Comparison of ENCODE assay signal across 16 cellular contexts in the genomic region with DNA sequence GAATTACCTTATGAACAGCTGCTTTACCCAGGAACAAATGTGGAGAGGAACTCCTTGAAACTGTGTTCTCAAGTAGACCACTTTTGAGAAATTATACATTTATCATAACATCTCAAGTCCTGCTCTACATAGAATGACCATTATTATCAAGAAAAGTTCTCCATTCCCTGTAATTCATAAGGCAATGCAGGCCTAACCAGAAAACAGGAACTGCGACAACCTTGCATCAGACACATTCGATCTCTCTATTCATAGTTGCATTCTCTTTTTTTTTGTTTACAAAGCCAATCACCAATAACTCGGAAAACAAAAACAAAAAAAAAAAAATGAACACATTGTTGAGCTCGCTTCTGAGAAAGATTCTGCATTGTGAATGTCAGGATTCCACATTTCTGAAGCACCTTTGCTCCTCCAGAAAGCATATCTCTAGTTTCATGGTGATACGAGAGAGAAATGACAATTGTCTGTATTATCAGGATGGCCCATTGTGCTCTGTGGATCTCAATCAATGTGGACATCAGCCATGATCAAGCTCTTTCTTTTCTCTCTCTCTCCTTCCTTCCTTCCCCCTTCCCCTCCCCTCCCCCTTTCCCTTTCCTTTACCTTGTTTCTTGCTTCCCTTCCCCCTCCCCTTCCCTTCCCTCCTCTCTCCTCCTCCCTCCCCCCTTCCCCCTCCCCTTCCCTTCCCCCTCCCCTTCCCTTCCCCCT.
"Had no signal": no experiment of that assay in that cellular context is flagged by ENCODE, and none has a peak within 500 bp of the region (broad histone marks: within the 10 kb centered on the region; RNA-seq: fewer than 3 reads in every experiment).

No MANE protein-coding gene starts in this region.

- ATAC-seq: activated CD4-positive, alpha-beta T cell treated with anti-CD3 and anti-CD28 coated beads for 36 hours; activated naive CD4-positive, alpha-beta T cell treated with anti-CD3 and anti-CD28 coated beads, Interleukin-2, amount 50 U/mL, for 72 hours; gastrocnemius medialis; heart right ventricle; left lobe of liver; naive thymus-derived CD8-positive, alpha-beta T cell; stimulated activated effector memory CD8-positive, alpha-beta T cell treated with anti-CD3 and anti-CD28 coated beads, Interleukin-12 subunit alpha, Interleukin-12 subunit beta, amount 100 ng/mL, for 72 hours had no signal

- H3K4me1 Mint-ChIP-seq: activated CD4-positive, alpha-beta T cell treated with anti-CD3 and anti-CD28 coated beads for 36 hours; brain; stimulated activated effector memory CD8-positive, alpha-beta T cell treated with anti-CD3 and anti-CD28 coated beads, Interleukin-12 subunit alpha, Interleukin-12 subunit beta, amount 100 ng/mL, for 72 hours had no signal

- DNase-seq: activated CD4-positive, alpha-beta T cell treated with anti-CD3 and anti-CD28 coated beads for 36 hours; activated effector memory CD4-positive, alpha-beta T cell treated with anti-CD3 and anti-CD28 coated beads, Interleukin-2, amount 50 U/mL, for 16 hours; amniotic stem cell; effector memory CD4-positive, alpha-beta T cell; gastrocnemius medialis; heart right ventricle; islet precursor cell; mammary epithelial cell; naive thymus-derived CD8-positive, alpha-beta T cell; T1000; transverse colon had no signal

- H3K27ac ChIP-seq: gastrocnemius medialis, heart right ventricle, right atrium auricular region, transverse colon had no signal

- H3K9me3 Mint-ChIP-seq: activated naive CD4-positive, alpha-beta T cell treated with anti-CD3 and anti-CD28 coated beads, Interleukin-2, amount 50 U/mL, for 72 hours; brain; naive thymus-derived CD8-positive, alpha-beta T cell; stimulated activated effector memory CD8-positive, alpha-beta T cell treated with anti-CD3 and anti-CD28 coated beads, Interleukin-12 subunit alpha, Interleukin-12 subunit beta, amount 100 ng/mL, for 72 hours had no signal

- H3K27ac Mint-ChIP-seq: activated CD4-positive, alpha-beta T cell treated with anti-CD3 and anti-CD28 coated beads for 36 hours; activated naive CD4-positive, alpha-beta T cell treated with anti-CD3 and anti-CD28 coated beads, Interleukin-2, amount 50 U/mL, for 72 hours; stimulated activated effector memory CD8-positive, alpha-beta T cell treated with anti-CD3 and anti-CD28 coated beads, Interleukin-12 subunit alpha, Interleukin-12 subunit beta, amount 100 ng/mL, for 72 hours had no signal

- H3K4me1 ChIP-seq: gastrocnemius medialis, heart right ventricle, right atrium auricular region had no signal

- H3K4me3 ChIP-seq: gastrocnemius medialis, heart right ventricle, right atrium auricular region, transverse colon had no signal

- H3K36me3 Mint-ChIP-seq: activated naive CD4-positive, alpha-beta T cell treated with anti-CD3 and anti-CD28 coated beads, Interleukin-2, amount 50 U/mL, for 72 hours; brain had no signal

- H3K4me3 Mint-ChIP-seq: activated CD4-positive, alpha-beta T cell treated with anti-CD3 and anti-CD28 coated beads for 36 hours; brain; naive thymus-derived CD8-positive, alpha-beta T cell; stimulated activated effector memory CD8-positive, alpha-beta T cell treated with anti-CD3 and anti-CD28 coated beads, Interleukin-12 subunit alpha, Interleukin-12 subunit beta, amount 100 ng/mL, for 72 hours had no signal

- H3K36me3 ChIP-seq: gastrocnemius medialis, heart right ventricle, right atrium auricular region, transverse colon had no signal

- H3K27me3 ChIP-seq: gastrocnemius medialis, heart right ventricle, right atrium auricular region, transverse colon had no signal

- H3K9me3 ChIP-seq: gastrocnemius medialis, right atrium auricular region, transverse colon had no signal

- H3K27me3 Mint-ChIP-seq: activated CD4-positive, alpha-beta T cell treated with anti-CD3 and anti-CD28 coated beads for 36 hours; brain; naive thymus-derived CD8-positive, alpha-beta T cell had no signal
